9 cellular contexts compared by ENCODE assay signal in genomic region chr2:219358170-219359075, GRCh38. TPM values are rescaled to one million over a fixed set of nuclear protein-coding genes. Genes with fewer than 3 reads are reported as not detected.
DNase-seq lines count a peak whose midpoint lies in the region; ATAC-seq, FAIRE-seq and TF ChIP-seq lines count a peak whose summit lies in the region.
"Had no signal": no experiment of that assay in that cellular context is flagged by ENCODE, and none has a peak within 500 bp of the region (broad histone marks: within the 10 kb centered on the region; RNA-seq: fewer than 3 reads in every experiment).

No MANE protein-coding gene starts in this region.

- H3K4me1 Mint-ChIP-seq in mesothelial cell of epicardium, result peaks cover 3% of the 10 kb centered on the region

- H3K27me3 ChIP-seq in K562 (ENCODE audit: control insufficient read depth in 2 of 2, insufficient read depth in 2 of 2, low read length in 2 of 2) (peaks cover 6 to 10% of the 10 kb centered on the region in 2 experiments; a peak in 3 of 5 replicates), aorta (ENCODE audit: control insufficient read depth in 1 of 2, insufficient read depth in 2 of 2, low read length in 1 of 2) (no peaks in the 10 kb centered on the region)

- H3K4me3 Mint-ChIP-seq in mesothelial cell of epicardium, result peak overlapping the region; percentile 47

- H4K20me1 ChIP-seq in K562 (replicated peaks; ENCODE audit: control insufficient read depth, insufficient read depth, low read length), result no peaks in the 10 kb centered on the region

- peaks cover 5% of the 10 kb centered on the region for H3K36me3 Mint-ChIP-seq in mesothelial cell of epicardium

- no peaks in the 10 kb centered on the region for H3K9me3 ChIP-seq in K562 (replicated peaks; ENCODE audit: control insufficient read depth, insufficient read depth, low read depth, low read length)
- no peaks in the 10 kb centered on the region for H3K9me3 ChIP-seq in aorta (ENCODE audit: control insufficient read depth, low read length)

- H3K4me2 ChIP-seq in K562 (ENCODE audit: insufficient read depth, low read length), result peak overlapping the region; percentile 32; the same call in 1 of the 2 replicates

- WGBS in K562 (ENCODE audit: insufficient coverage, low coverage, missing lambda C conversion rate), result 7% methylated on average over 25 of the region's 66 CpGs
- 3% methylated on average over 60 to 66 of the region's 66 CpGs for WGBS in aorta, 2 donors

- H3K9ac ChIP-seq in K562 (ENCODE audit: insufficient read depth in 1 of 2, low read depth in 2 of 2, low read length in 2 of 2), result peak overlapping the region in 1 of 2 experiments; percentile 74; a peak in 2 of 4 replicates

- H3K36me3 ChIP-seq in K562 (ENCODE audit: control insufficient read depth, insufficient read depth, low read length) (no peaks in the 10 kb centered on the region), aorta (ENCODE audit: control insufficient read depth in 1 of 2, insufficient read depth in 2 of 2, low read length in 1 of 2) (no peaks in the 10 kb centered on the region)

- H3K4me3 ChIP-seq in K562 (no peak overlapping the region), aorta (ENCODE audit: low read length in 2 of 2) (no peak overlapping the region)

- ATAC-seq in K562 (peak; percentile 84), aorta (ENCODE audit: low FRiP score) (peak; percentile 17), omental fat pad (ENCODE audit: low FRiP score) (no peak)

- no peaks in the 10 kb centered on the region for H3K9me1 ChIP-seq in K562 (ENCODE audit: control insufficient read depth, insufficient read depth, low read length)

- H2AFZ ChIP-seq in K562 (ENCODE audit: low read depth, low read length), result no peak overlapping the region; the same call in 1 of the 2 replicates

- no peak for TF ChIP-seq RAD21 in K562 (CRISPR knock-in tag; conservative IDR thresholded peaks at IDR 0.05 in 1 of 2, IDR thresholded peaks at IDR 0.05 in 1 of 2)

- BruUV-seq in K562 (replicated peaks; lab: Mats Ljungman, UMichigan), result no TSS peak

- peak; percentile 16 for DNase-seq in stimulated activated CD4-positive, alpha-beta T cell treated with anti-CD3 and anti-CD28 coated beads, Interleukin-1b, Interleukin-23, amount 100 ng/mL, for 48 hours
- no peak for DNase-seq in stimulated activated CD4-positive, alpha-beta T cell treated with anti-CD3 and anti-CD28 coated beads, Interleukin-4, amount 100 ng/mL, for 24 hours
- peak; percentile 32 to 52 (median 42) for DNase-seq in K562 (ENCODE audit: extremely low read depth in 1 of 4, low spot score in 3 of 4)
- no peak for DNase-seq in mesothelial cell of epicardium (ENCODE audit: low spot score in 2 of 2, unreplicated experiment in 2 of 2)
- DNase-seq in aorta, result peak in 1 of 2 donors; percentile 75
- DNase-seq in activated CD4-positive, alpha-beta T cell treated with anti-CD3 and anti-CD28 coated beads, Interleukin-2, amount 50 U/mL, for 1 hour, result no peak
- no peak for DNase-seq in SIG-M5 treated with dmso at 0.1 percent for 504 hours (lab: John Stamatoyannopoulos, UW; ENCODE audit: unreplicated experiment)
- DNase-seq in omental fat pad (ENCODE audit: low spot score), result no peak

- peaks cover 81% of the 10 kb centered on the region for H3K27me3 Mint-ChIP-seq in mesothelial cell of epicardium (ENCODE audit: low read depth)

- TF ChIP-seq POLR2A in K562 (conservative IDR thresholded peaks at IDR 0.05), result no peak

- no peak for FAIRE-seq in K562 (lab: Jason Lieb, UNC)
- FAIRE-seq: HTR-8/SVneo had no signal

- H3K27ac Mint-ChIP-seq in mesothelial cell of epicardium, result no peak overlapping the region

- no peak for TF ChIP-seq EP300 in K562 (IDR thresholded peaks at IDR 0.05; ENCODE audit: low read length)

- TF ChIP-seq CTCF in K562 (IDR thresholded peaks at IDR 0.05 in 2 of 3, conservative IDR thresholded peaks at IDR 0.05 in 1 of 3; ENCODE audit: insufficient read depth in 2 of 3, low read depth in 1 of 3, low read length in 3 of 3), result 0 out of 6 replicates have a peak, but pooled peaks of 1 of the 3 experiments have one; percentile 8
- no peak for TF ChIP-seq CTCF in mesothelial cell of epicardium (IDR thresholded peaks at IDR 0.05; ENCODE audit: unreplicated experiment)
- TF ChIP-seq CTCF in omental fat pad (IDR thresholded peaks at IDR 0.05), result no peak

- H3K9me3 Mint-ChIP-seq in mesothelial cell of epicardium, result no peaks in the 10 kb centered on the region

- CTCF ChIA-PET in K562 (lab: Yijun Ruan, JAX; ENCODE audit: low intra/inter-chr PET ratio), result no interaction called here

- peaks cover 2 to 17% of the 10 kb centered on the region in 2 experiments; a peak in 4 of 5 replicates for H3K4me1 ChIP-seq in K562 (replicated peaks in 1 of 2; ENCODE audit: control insufficient read depth in 2 of 2, insufficient read depth in 2 of 2, low read length in 2 of 2)
- no peaks in the 10 kb centered on the region for H3K4me1 ChIP-seq in aorta (ENCODE audit: control insufficient read depth in 1 of 2, insufficient read depth in 2 of 2, low read length in 2 of 2)

- POLR2A ChIA-PET in K562 (lab: Yijun Ruan, JAX), result no interaction called here

- in situ Hi-C loops in K562 (cut with MboI), result no loop called here

- H3K27ac ChIP-seq in K562 (ENCODE audit: extremely low read depth, low read depth, low read length) (no peak overlapping the region), aorta (ENCODE audit: low read depth in 1 of 2, low read length in 2 of 2) (no peak overlapping the region)

- intact Hi-C loops in K562 (cut with micrococcal nuclease), result no loop called here
- intact Hi-C loops in aorta (cut with DNase I), result no loop called here

- H3K79me2 ChIP-seq in K562 (ENCODE audit: control insufficient read depth, insufficient read depth, low read length), result no peaks in the 10 kb centered on the region

RNA-seq across cellular contexts. Expression of gene RESP18, which starts 25.9 kb away (rescaled TPM):
- total RNA-seq in K562 (2011; cell fraction: chromatin; rRNA removed; ENCODE audit: low replicate concordance), result not detected in 2 replicates
- not detected in 2 replicates for total RNA-seq in K562 (2011; cell fraction: nucleolus; rRNA removed)
- total RNA-seq in K562 (2011; cell fraction: nucleoplasm; rRNA removed), result not detected in 2 replicates
- total RNA-seq in K562 (2014; rRNA removed) (not detected in 2 replicates), K562 (2014; rRNA removed; fragmentation: Illumina TruSeq; extraction: Trizol) (not detected in 2 replicates), K562 (2015; rRNA removed; fragmentation: Illumina TruSeq; extraction: Trizol) (not detected in 2 replicates), K562 (2021) (not detected in 2 replicates), mesothelial cell of epicardium (not detected in 3 replicates), aorta (not detected), omental fat pad (not detected)
- polyA plus RNA-seq in K562 (2011; rRNA removed) (not detected in 2 replicates), K562 (2014; fragmentation: Illumina TruSeq; extraction: Trizol) (not detected in 2 replicates), K562 (2014; fragmentation: Nextera tagmentation; extraction: Ambion mirVana) (not detected), K562 (2014; rRNA removed) (not detected in 2 replicates), aorta (not detected)
- polyA plus RNA-seq in K562 (2011; cell fraction: cytosol; rRNA removed), result not detected in 2 replicates
- not detected in 2 replicates for polyA plus RNA-seq in K562 (2011; cell fraction: nucleus; rRNA removed)
- not detected in 2 replicates for polyA plus RNA-seq in K562 (2012)
- not detected in 2 replicates for polyA minus RNA-seq in K562 (2011; rRNA and poly(A)+ RNA removed)
- not detected in 2 replicates for polyA minus RNA-seq in K562 (2011; cell fraction: cytosol; rRNA and poly(A)+ RNA removed)
- polyA minus RNA-seq in K562 (2011; cell fraction: nucleus; rRNA and poly(A)+ RNA removed), result not detected in 2 replicates

RNA-seq across cellular contexts. Expression of gene DNPEP, which starts 29.3 kb away (rescaled TPM):
- total RNA-seq in K562 (2011; cell fraction: chromatin; rRNA removed; ENCODE audit: low replicate concordance), result 68.2 and 175 TPM in 2 replicates
- total RNA-seq in K562 (2011; cell fraction: nucleolus; rRNA removed), result 98.4 and 99.9 TPM in 2 replicates
- 71.9 and 73.9 TPM in 2 replicates for total RNA-seq in K562 (2011; cell fraction: nucleoplasm; rRNA removed)
- total RNA-seq in K562 (2014; rRNA removed) (37.5 and 62.2 TPM in 2 replicates), K562 (2014; rRNA removed; fragmentation: Illumina TruSeq; extraction: Trizol) (28.3 and 38.1 TPM in 2 replicates), K562 (2015; rRNA removed; fragmentation: Illumina TruSeq; extraction: Trizol) (44.0 and 45.5 TPM in 2 replicates), K562 (2021) (71.4 and 74.8 TPM in 2 replicates), mesothelial cell of epicardium (73.2 to 85.1 TPM (median 77.1 TPM) in 3 replicates), aorta (10 to 100 TPM; 40.8 to 60.2 TPM), omental fat pad (10 to 100 TPM; 58.4 to 97.4 (median 85.7) TPM)
- polyA plus RNA-seq in K562 (2011; rRNA removed) (52.5 and 66.6 TPM in 2 replicates), K562 (2014; fragmentation: Illumina TruSeq; extraction: Trizol) (45.2 and 68.1 TPM in 2 replicates), K562 (2014; fragmentation: Nextera tagmentation; extraction: Ambion mirVana) (10 to 100 TPM; 34.6 to 53.2 TPM), K562 (2014; rRNA removed) (61.3 and 70.4 TPM in 2 replicates), aorta (100 to 1,000 TPM in 1 of 2 donors, 10 to 100 TPM in 1; 64.7 to 127 TPM)
- 71.9 and 131 TPM in 2 replicates for polyA plus RNA-seq in K562 (2011; cell fraction: cytosol; rRNA removed)
- polyA plus RNA-seq in K562 (2011; cell fraction: nucleus; rRNA removed), result 108 and 164 TPM in 2 replicates
- 78.1 and 85.3 TPM in 2 replicates for polyA plus RNA-seq in K562 (2012)
- 24.7 and 36.5 TPM in 2 replicates for polyA minus RNA-seq in K562 (2011; rRNA and poly(A)+ RNA removed)
- polyA minus RNA-seq in K562 (2011; cell fraction: cytosol; rRNA and poly(A)+ RNA removed), result 31.6 and 35.3 TPM in 2 replicates
- 27.1 and 36.2 TPM in 2 replicates for polyA minus RNA-seq in K562 (2011; cell fraction: nucleus; rRNA and poly(A)+ RNA removed)

RNA-seq across cellular contexts. Expression of gene PTPRN, which starts 49.2 kb away (rescaled TPM):
- 7.3 and 20.4 TPM in 2 replicates for total RNA-seq in K562 (2011; cell fraction: chromatin; rRNA removed; ENCODE audit: low replicate concordance)
- total RNA-seq in K562 (2011; cell fraction: nucleolus; rRNA removed), result 5.5 and 20.2 TPM in 2 replicates
- 6.1 and 11.5 TPM in 2 replicates for total RNA-seq in K562 (2011; cell fraction: nucleoplasm; rRNA removed)
- total RNA-seq in K562 (2014; rRNA removed) (0.45 and 0.53 TPM in 2 replicates), K562 (2014; rRNA removed; fragmentation: Illumina TruSeq; extraction: Trizol) (0.03 and 0.25 TPM in 2 replicates), K562 (2015; rRNA removed; fragmentation: Illumina TruSeq; extraction: Trizol) (0.23 and 0.40 TPM in 2 replicates), K562 (2021) (0.67 and 0.71 TPM in 2 replicates), mesothelial cell of epicardium (0.33 to 0.50 TPM (median 0.38 TPM) in 3 replicates), aorta (under 1 TPM in 1 of 2 donors, not detected in 1; 0.39 TPM), omental fat pad (1 to 10 TPM in 1 of 4 donors, under 1 TPM in 1, not detected in 2; 0.12 to 1.0 TPM)
- polyA plus RNA-seq in K562 (2011; rRNA removed) (1.2 and 2.4 TPM in 2 replicates), K562 (2014; fragmentation: Illumina TruSeq; extraction: Trizol) (0.30 and 0.93 TPM in 2 replicates), K562 (2014; fragmentation: Nextera tagmentation; extraction: Ambion mirVana) (under 1 TPM in 1 of 2 experiments, not detected in 1; 0.15 TPM), K562 (2014; rRNA removed) (0.98 and 1.3 TPM in 2 replicates), aorta (not detected)
- polyA plus RNA-seq in K562 (2011; cell fraction: cytosol; rRNA removed), result 1.2 and 6.3 TPM in 2 replicates
- 3.5 and 11.2 TPM in 2 replicates for polyA plus RNA-seq in K562 (2011; cell fraction: nucleus; rRNA removed)
- 1.2 and 1.7 TPM in 2 replicates for polyA plus RNA-seq in K562 (2012)
- polyA minus RNA-seq in K562 (2011; rRNA and poly(A)+ RNA removed), result 0.90 and 1.6 TPM in 2 replicates
- polyA minus RNA-seq in K562 (2011; cell fraction: cytosol; rRNA and poly(A)+ RNA removed), result 3.7 and 5.7 TPM in 2 replicates
- polyA minus RNA-seq in K562 (2011; cell fraction: nucleus; rRNA and poly(A)+ RNA removed), result 0.67 and 3.2 TPM in 2 replicates

RNA-seq across cellular contexts. Expression of gene DES, which starts 59.8 kb away (rescaled TPM):
- total RNA-seq in K562 (2011; cell fraction: chromatin; rRNA removed; ENCODE audit: low replicate concordance), result 4.9 and 11.0 TPM in 2 replicates
- 5.9 and 8.8 TPM in 2 replicates for total RNA-seq in K562 (2011; cell fraction: nucleolus; rRNA removed)
- 5.4 and 9.5 TPM in 2 replicates for total RNA-seq in K562 (2011; cell fraction: nucleoplasm; rRNA removed)
- 25.8 and 27.8 TPM in 2 replicates for total RNA-seq in K562 (2014; rRNA removed)
- 12.0 and 18.2 TPM in 2 replicates for total RNA-seq in K562 (2014; rRNA removed; fragmentation: Illumina TruSeq; extraction: Trizol)
- 28.3 and 29.1 TPM in 2 replicates for total RNA-seq in K562 (2015; rRNA removed; fragmentation: Illumina TruSeq; extraction: Trizol)
- total RNA-seq in K562 (2021), result 17.4 and 21.9 TPM in 2 replicates
- 17.0 and 58.9 TPM in 2 replicates for polyA plus RNA-seq in K562 (2011; rRNA removed)
- 13.4 and 60.3 TPM in 2 replicates for polyA plus RNA-seq in K562 (2011; cell fraction: cytosol; rRNA removed)
- polyA plus RNA-seq in K562 (2011; cell fraction: nucleus; rRNA removed), result 5.3 and 28.7 TPM in 2 replicates
- 21.4 and 54.5 TPM in 2 replicates for polyA plus RNA-seq in K562 (2012)
- 32.7 and 35.3 TPM in 2 replicates for polyA plus RNA-seq in K562 (2014; fragmentation: Illumina TruSeq; extraction: Trizol)
- polyA plus RNA-seq in K562 (2014; fragmentation: Nextera tagmentation; extraction: Ambion mirVana), result 1 to 10 TPM; 2.5 to 4.0 TPM
- polyA plus RNA-seq in K562 (2014; rRNA removed), result 21.2 and 25.1 TPM in 2 replicates
- 8.9 and 64.7 TPM in 2 replicates for polyA minus RNA-seq in K562 (2011; rRNA and poly(A)+ RNA removed)
- polyA minus RNA-seq in K562 (2011; cell fraction: cytosol; rRNA and poly(A)+ RNA removed), result 5.5 and 26.3 TPM in 2 replicates
- 3.0 and 5.9 TPM in 2 replicates for polyA minus RNA-seq in K562 (2011; cell fraction: nucleus; rRNA and poly(A)+ RNA removed)
- total RNA-seq in mesothelial cell of epicardium, result 33.0 to 38.5 TPM (median 37.0 TPM) in 3 replicates
- 100 to 1,000 TPM; 282 to 314 TPM for total RNA-seq in aorta
- 100 to 1,000 TPM in 1 of 2 donors, 10 to 100 TPM in 1; 22.5 to 145 TPM for polyA plus RNA-seq in aorta
- 100 to 1,000 TPM in 3 of 4 donors, 10 to 100 TPM in 1; 39.4 to 292 (median 182) TPM for total RNA-seq in omental fat pad

Comparison
In these comparisons a context has a peak if more than half of its experiments do, and no peak if none do; other contexts are left out.
1. DNase-seq: peak in stimulated activated CD4-positive, alpha-beta T cell treated with anti-CD3 and anti-CD28 coated beads, Interleukin-1b, Interleukin-23, amount 100 ng/mL, for 48 hours (single experiment) and K562 (4 of 4); none in stimulated activated CD4-positive, alpha-beta T cell treated with anti-CD3 and anti-CD28 coated beads, Interleukin-4, amount 100 ng/mL, for 24 hours (single experiment), mesothelial cell of epicardium (0 of 2), activated CD4-positive, alpha-beta T cell treated with anti-CD3 and anti-CD28 coated beads, Interleukin-2, amount 50 U/mL, for 1 hour (single experiment), SIG-M5 treated with dmso at 0.1 percent for 504 hours (single experiment) and omental fat pad (single experiment).